10 cellular contexts compared by ENCODE assay signal in the genomic region with DNA sequence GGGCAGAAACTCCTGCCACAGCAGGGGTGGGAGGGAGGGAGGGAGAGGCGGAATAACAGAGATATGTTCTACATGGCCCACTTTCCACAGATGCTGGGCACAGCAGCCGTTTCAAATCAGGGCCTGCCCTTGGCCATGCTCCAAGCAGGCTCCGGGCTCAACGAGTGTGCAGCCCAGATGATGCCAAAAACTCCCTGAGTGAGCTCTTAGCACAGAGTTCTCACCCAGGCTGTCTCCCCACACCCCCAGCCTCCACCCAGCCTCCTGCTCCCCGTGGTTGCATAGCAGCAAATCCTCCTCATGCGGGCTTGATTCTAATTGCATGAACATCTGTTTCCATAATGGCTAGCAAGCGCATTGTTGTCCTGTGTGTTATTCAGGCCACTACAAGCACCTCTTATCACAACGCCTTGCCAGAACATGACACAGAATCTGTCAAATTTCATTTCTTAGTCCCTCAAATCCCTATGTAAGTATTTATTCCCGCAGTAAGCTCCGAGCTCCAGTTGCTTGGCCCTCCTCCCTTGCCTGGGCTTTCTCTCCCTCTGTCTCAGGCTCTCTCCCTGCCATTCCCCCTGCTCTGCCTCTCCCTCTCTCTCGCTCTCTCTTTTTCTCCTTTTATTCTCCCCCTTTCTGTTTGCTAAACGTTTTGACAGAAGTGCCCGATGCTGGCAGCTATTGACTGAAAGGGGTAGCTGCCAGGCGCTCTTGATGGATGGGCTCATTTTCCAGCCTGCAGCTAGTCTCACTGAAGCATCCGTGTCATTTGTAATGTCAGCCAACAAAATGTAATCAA.
DNase-seq lines count a peak whose midpoint lies in the region; ATAC-seq, FAIRE-seq and TF ChIP-seq lines count a peak whose summit lies in the region.
"Had no signal": no experiment of that assay in that cellular context is flagged by ENCODE, and none has a peak within 500 bp of the region (broad histone marks: within the 10 kb centered on the region; RNA-seq: fewer than 3 reads in every experiment).

No MANE protein-coding gene starts in this region.

- H3K4me2 ChIP-seq in SK-N-SH = no peak overlapping the region

- H3K36me3 Mint-ChIP-seq in activated T-helper 1 cell treated with anti-CD3 and anti-CD28 coated beads, Interleukin-12 subunit alpha, Interleukin-12 subunit beta, Interleukin-2, Interleukin-4 antibody, amounts not matched to agents 30 ng/mL and 10 ng/mL and 1 ng/mL, durations not matched to agents 14 hours and 24 hours and 36 hours (ENCODE audit: low read depth) = no peaks in the 10 kb centered on the region
- H3K36me3 Mint-ChIP-seq in activated naive CD8-positive, alpha-beta T cell treated with anti-CD3 and anti-CD28 coated beads for 36 hours = no peaks in the 10 kb centered on the region

- 0 out of 2 replicates have a peak, but pooled peaks have one; percentile 16 for TF ChIP-seq RAD21 in SK-N-SH (IDR thresholded peaks at IDR 0.05; ENCODE audit: low read length)

- H3K27ac ChIP-seq in SK-N-SH (ENCODE audit: low read depth in 2 of 2, low read length in 1 of 2) = peak overlapping the region in 1 of 2 experiments; percentile 62; a peak in 2 of 4 replicates

- no peaks in the 10 kb centered on the region for H3K27me3 Mint-ChIP-seq in activated T-helper 1 cell treated with anti-CD3 and anti-CD28 coated beads, Interleukin-12 subunit alpha, Interleukin-12 subunit beta, Interleukin-2, Interleukin-4 antibody, amounts not matched to agents 30 ng/mL and 10 ng/mL and 1 ng/mL, durations not matched to agents 14 hours and 24 hours and 36 hours (ENCODE audit: insufficient read depth)
- no peaks in the 10 kb centered on the region for H3K27me3 Mint-ChIP-seq in activated naive CD8-positive, alpha-beta T cell treated with anti-CD3 and anti-CD28 coated beads for 36 hours

- H3K9ac ChIP-seq in SK-N-SH = no peak overlapping the region

- DNase-seq in COR-L47 (lab: John Stamatoyannopoulos, UW) = peak; percentile 44
- DNase-seq in NCI-H128 (lab: John Stamatoyannopoulos, UW; ENCODE audit: unreplicated experiment) = peak; percentile 93
- peak; percentile 59 for DNase-seq in SK-N-SH
- DNase-seq in medulla oblongata (ENCODE audit: extremely low spot score) = peak; percentile 12
- no peak for DNase-seq in urothelium cell line (ENCODE audit: low spot score)
- DNase-seq in activated T-helper 1 cell treated with anti-CD3 and anti-CD28 coated beads, Interleukin-12 subunit alpha, Interleukin-12 subunit beta, Interleukin-2, Interleukin-4 antibody, amounts not matched to agents 30 ng/mL and 10 ng/mL and 1 ng/mL, durations not matched to agents 14 hours and 24 hours and 36 hours (ENCODE audit: low spot score) = no peak
- DNase-seq in activated naive CD8-positive, alpha-beta T cell treated with anti-CD3 and anti-CD28 coated beads for 36 hours = no peak
- DNase-seq: stimulated activated naive CD4-positive, alpha-beta T cell treated with Interleukin-2 at 50 U/mL for 16 hours had no signal

- H2AFZ ChIP-seq in SK-N-SH (ENCODE audit: low read depth) = no peak overlapping the region

- H4K20me1 ChIP-seq in SK-N-SH (ENCODE audit: insufficient read depth) = no peaks in the 10 kb centered on the region

- CTCF ChIA-PET in SK-N-SH (lab: Yijun Ruan, JAX) = interaction anchor here (0.7 to 1.1 kb wide), 2 partner anchors 9 to 19 kb away, joined by 3 to 4 read pairs; no protein-coding TSS in a partner anchor

- ATAC-seq in HG02973 (IDR thresholded peaks at IDR 0.05; ENCODE audit: unreplicated experiment) = no peak
- ATAC-seq: K562 had no signal

- POLR2A ChIA-PET in SK-N-SH (lab: Yijun Ruan, JAX) = interaction anchor here (0.7 kb wide), 1 partner anchor 72 kb away, joined by 3 read pairs; no protein-coding TSS in a partner anchor

- no peaks in the 10 kb centered on the region for H3K9me2 ChIP-seq in SK-N-SH

- H3K27me3 ChIP-seq in SK-N-SH (ENCODE audit: insufficient read depth) = no peaks in the 10 kb centered on the region

- no peak for TF ChIP-seq CTCF in SK-N-SH (IDR thresholded peaks at IDR 0.05)

- H3K4me1 Mint-ChIP-seq in activated T-helper 1 cell treated with anti-CD3 and anti-CD28 coated beads, Interleukin-12 subunit alpha, Interleukin-12 subunit beta, Interleukin-2, Interleukin-4 antibody, amounts not matched to agents 30 ng/mL and 10 ng/mL and 1 ng/mL, durations not matched to agents 14 hours and 24 hours and 36 hours (ENCODE audit: low read depth) = no peaks in the 10 kb centered on the region
- H3K4me1 Mint-ChIP-seq in activated naive CD8-positive, alpha-beta T cell treated with anti-CD3 and anti-CD28 coated beads for 36 hours = no peaks in the 10 kb centered on the region

- H3K79me2 ChIP-seq in SK-N-SH (ENCODE audit: insufficient read depth) = no peaks in the 10 kb centered on the region

- intact Hi-C loops in activated T-helper 1 cell treated with anti-CD3 and anti-CD28 coated beads, Interleukin-12 subunit alpha, Interleukin-12 subunit beta, Interleukin-2, Interleukin-4 antibody, amounts not matched to agents 30 ng/mL and 10 ng/mL and 1 ng/mL, durations not matched to agents 14 hours and 24 hours and 36 hours (cut with micrococcal nuclease) = no loop called here

- H3K4me3 ChIP-seq in SK-N-SH (ENCODE audit: low read depth in 2 of 2, low read length in 1 of 2) = no peak overlapping the region; a peak in 1 of 4 replicates
- H3K4me3 ChIP-seq: K562 had no signal

- no peak for TF ChIP-seq EP300 in SK-N-SH (IDR thresholded peaks at IDR 0.05; ENCODE audit: borderline replicate concordance in 1 of 2, low read depth in 1 of 2, low read length in 1 of 2)

- FAIRE-seq in urothelium cell line (lab: Jason Lieb, UNC) = no peak
- FAIRE-seq: K562 had no signal

- H3K9me3 Mint-ChIP-seq in activated T-helper 1 cell treated with anti-CD3 and anti-CD28 coated beads, Interleukin-12 subunit alpha, Interleukin-12 subunit beta, Interleukin-2, Interleukin-4 antibody, amounts not matched to agents 30 ng/mL and 10 ng/mL and 1 ng/mL, durations not matched to agents 14 hours and 24 hours and 36 hours = no peaks in the 10 kb centered on the region
- no peaks in the 10 kb centered on the region for H3K9me3 Mint-ChIP-seq in activated naive CD8-positive, alpha-beta T cell treated with anti-CD3 and anti-CD28 coated beads for 36 hours

- peaks cover 0 to 18% of the 10 kb centered on the region in 2 experiments; a peak in 2 of 4 replicates for H3K4me1 ChIP-seq in SK-N-SH (ENCODE audit: control insufficient read depth in 1 of 2, insufficient read depth in 2 of 2, low read depth in 1 of 2, low read length in 1 of 2)

- 3% methylated on average over 15 of the region's 15 CpGs for WGBS in SK-N-SH (ENCODE audit: low lambda C conversion rate)

- no peaks in the 10 kb centered on the region for H3K36me3 ChIP-seq in SK-N-SH (replicated peaks in 1 of 2; ENCODE audit: control insufficient read depth in 1 of 2, insufficient read depth in 2 of 2, low read length in 1 of 2)

- H3K4me3 Mint-ChIP-seq in activated T-helper 1 cell treated with anti-CD3 and anti-CD28 coated beads, Interleukin-12 subunit alpha, Interleukin-12 subunit beta, Interleukin-2, Interleukin-4 antibody, amounts not matched to agents 30 ng/mL and 10 ng/mL and 1 ng/mL, durations not matched to agents 14 hours and 24 hours and 36 hours = no peak overlapping the region
- H3K4me3 Mint-ChIP-seq in activated naive CD8-positive, alpha-beta T cell treated with anti-CD3 and anti-CD28 coated beads for 36 hours = no peak overlapping the region

- no peak overlapping the region for H3K27ac Mint-ChIP-seq in activated T-helper 1 cell treated with anti-CD3 and anti-CD28 coated beads, Interleukin-12 subunit alpha, Interleukin-12 subunit beta, Interleukin-2, Interleukin-4 antibody, amounts not matched to agents 30 ng/mL and 10 ng/mL and 1 ng/mL, durations not matched to agents 14 hours and 24 hours and 36 hours
- no peak overlapping the region for H3K27ac Mint-ChIP-seq in activated naive CD8-positive, alpha-beta T cell treated with anti-CD3 and anti-CD28 coated beads for 36 hours

- no peaks in the 10 kb centered on the region for H3F3A ChIP-seq in SK-N-SH (replicated peaks; ENCODE audit: insufficient read depth)

- no peaks in the 10 kb centered on the region for H3K9me3 ChIP-seq in SK-N-SH

TF ChIP-seq in SK-N-SH, 30 proteins besides CTCF, POLR2A, EP300 and RAD21:
- TF ChIP-seq RCOR1 (IDR thresholded peaks at IDR 0.05; ENCODE audit: low read length) (peak; percentile 65), FOXM1 (IDR thresholded peaks at IDR 0.05; ENCODE audit: low read depth) (no peak), TAF1 (IDR thresholded peaks at IDR 0.05; ENCODE audit: borderline replicate concordance, low read depth, low read length) (no peak)

Comparison
In these comparisons a context has a peak if more than half of its experiments do, and no peak if none do; other contexts are left out.
1. DNase-seq: peak in COR-L47 (single experiment), NCI-H128 (single experiment), SK-N-SH (single experiment) and medulla oblongata (single experiment); none in urothelium cell line (single experiment), activated T-helper 1 cell treated with anti-CD3 and anti-CD28 coated beads, Interleukin-12 subunit alpha, Interleukin-12 subunit beta, Interleukin-2, Interleukin-4 antibody, amounts not matched to agents 30 ng/mL and 10 ng/mL and 1 ng/mL, durations not matched to agents 14 hours and 24 hours and 36 hours (single experiment) and activated naive CD8-positive, alpha-beta T cell treated with anti-CD3 and anti-CD28 coated beads for 36 hours (single experiment).